1 cellular context compared by ENCODE assay signal in genomic region chr11:122696662-122697061, GRCh38.
TF ChIP-seq lines count a peak whose summit lies in the region.

No MANE protein-coding gene starts in this region.

TF ChIP-seq in GM12878, 131 proteins besides CTCF, POLR2A, EP300 and RAD21 (continued from another document):
- peak; percentile 67 to 79; a peak in 2 of 4 replicates for TF ChIP-seq BHLHE40 (IDR thresholded peaks at IDR 0.05; ENCODE audit: borderline replicate concordance in 1 of 2, low read depth in 2 of 2, low read length in 1 of 2)
- TF ChIP-seq TCF12 (IDR thresholded peaks at IDR 0.05; ENCODE audit: low read depth, low read length): 0 out of 2 replicates have a peak, but pooled peaks have one; percentile 11
- no peak for TF ChIP-seq SREBF1 (IDR thresholded peaks at IDR 0.05; ENCODE audit: low read length)
- TF ChIP-seq RUNX3 (IDR thresholded peaks at IDR 0.05; ENCODE audit: low read length): peak; percentile 27; the same call in 1 of the 2 replicates
- TF ChIP-seq RFX5 (IDR thresholded peaks at IDR 0.05; ENCODE audit: low read depth, low read length): no peak
- TF ChIP-seq PKNOX1 (IDR thresholded peaks at IDR 0.05): peak; percentile 43; the same call in 1 of the 2 replicates
- TF ChIP-seq CHD2 (IDR thresholded peaks at IDR 0.05; ENCODE audit: borderline replicate concordance, low read depth, low read length): no peak
- no peak for TF ChIP-seq TCF3 (IDR thresholded peaks at IDR 0.05; ENCODE audit: borderline replicate concordance, insufficient read depth, low read depth, low read length)
- TF ChIP-seq SIX5 (IDR thresholded peaks at IDR 0.05; ENCODE audit: low read depth, low read length, severe bottlenecking): no peak
- no peak for TF ChIP-seq RELA (IDR thresholded peaks at IDR 0.05; ENCODE audit: borderline replicate concordance, partially characterized antibody)
